ENCODE assay signal across 8 cellular contexts in the genomic region with DNA sequence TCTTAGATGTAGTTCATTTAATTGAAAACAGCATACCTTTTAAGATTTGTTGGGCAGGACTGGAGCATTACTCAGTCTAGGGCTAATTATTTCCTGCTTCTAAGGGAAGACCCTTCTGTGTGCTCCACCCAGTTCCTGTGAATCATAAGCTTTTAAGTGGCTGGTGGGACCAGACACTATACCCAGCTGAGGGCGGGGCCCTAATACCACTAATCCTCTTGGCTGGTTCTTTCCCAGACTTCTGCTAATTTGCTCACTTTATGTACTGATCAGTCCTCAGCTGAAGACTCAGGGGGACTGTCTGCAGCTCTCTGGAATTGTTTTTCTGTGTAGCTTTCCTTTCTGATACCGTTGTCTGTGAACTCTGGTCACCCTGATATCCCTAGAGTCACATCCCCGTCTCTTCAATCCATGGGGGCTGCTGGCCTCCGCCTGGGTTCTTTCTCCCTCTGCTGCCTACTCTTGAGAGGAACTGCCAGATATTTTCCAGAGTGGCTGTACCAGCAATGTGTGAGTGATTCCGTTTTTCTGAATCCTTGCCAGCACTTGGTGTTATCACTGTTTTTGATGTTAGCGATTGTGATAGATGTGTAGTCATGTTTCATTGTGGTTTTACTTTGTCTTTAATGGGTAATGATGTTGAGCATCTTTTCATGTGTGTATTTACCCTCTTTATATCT. TPM values are rescaled to one million over a fixed set of nuclear protein-coding genes. Genes with fewer than 3 reads are reported as not detected.
DNase-seq lines count a peak whose midpoint lies in the region; ATAC-seq and TF ChIP-seq lines count a peak whose summit lies in the region.

No MANE protein-coding gene starts in this region.

- peaks cover 17% of the 10 kb centered on the region for H3K36me3 ChIP-seq in osteoblast (ENCODE audit: insufficient read depth, low read length)

- peaks cover 11% of the 10 kb centered on the region for H3K4me1 ChIP-seq in osteoblast (ENCODE audit: insufficient read depth, low read length)

- in situ Hi-C loops in G401 (cut with HindIII; ENCODE audit: low sequenced_read_pairs), result no loop called here

- intact Hi-C loops in Right ventricle myocardium superior (cut with DNase I), result no loop called here
- intact Hi-C loops in cardiac septum (cut with DNase I), result no loop called here

- H2AFZ ChIP-seq in osteoblast (ENCODE audit: low read length), result peak overlapping the region; percentile 63

- ATAC-seq in Right ventricle myocardium superior (ENCODE audit: poor library complexity) (peak; percentile 46), GM21381 (IDR thresholded peaks at IDR 0.05; ENCODE audit: unreplicated experiment) (no peak)

- DNase-seq in Right ventricle myocardium superior (no peak), cardiac septum (ENCODE audit: low spot score) (no peak), dermis blood vessel endothelial cell (peak; percentile 85), osteoblast (ENCODE audit: insufficient read length, low spot score, missing footprints) (peak; percentile 83), G401 (ENCODE audit: low spot score) (no peak), NCI-H1105 (lab: John Stamatoyannopoulos, UW) (no peak)
- peak; percentile 44 for DNase-seq in activated CD4-positive, CD25-positive, alpha-beta regulatory T cell treated with anti-CD3 and anti-CD28 coated beads, Interleukin-2, amount 50 U/mL, for 72 hours

- TF ChIP-seq CTCF in osteoblast (IDR thresholded peaks at IDR 0.05; ENCODE audit: extremely low read depth, low read depth, low read length), result no peak

- H3K4me2 ChIP-seq in osteoblast (ENCODE audit: insufficient read depth, low read length), result peak overlapping the region; percentile 74

- peak overlapping the region; percentile 52 for H3K4me3 ChIP-seq in osteoblast (ENCODE audit: insufficient read depth, low read length)

- no peaks in the 10 kb centered on the region for H3K27me3 ChIP-seq in osteoblast (ENCODE audit: insufficient read depth, low read length)

- no peaks in the 10 kb centered on the region for H3K9me3 ChIP-seq in osteoblast (ENCODE audit: low read depth, low read length)

- no peaks in the 10 kb centered on the region for H3K79me2 ChIP-seq in osteoblast (ENCODE audit: insufficient read depth, low read length)

- H4K20me1 ChIP-seq in osteoblast (ENCODE audit: insufficient read depth, low read length), result no peaks in the 10 kb centered on the region

- peak overlapping the region; percentile 77 for H3K27ac ChIP-seq in osteoblast (ENCODE audit: low read depth, low read length)

RNA-seq across cellular contexts. Expression of a gene that starts 35.1 kb away (rescaled TPM):
- total RNA-seq in Right ventricle myocardium superior (23.3 TPM), cardiac septum (27.0 TPM), dermis blood vessel endothelial cell (29.5 and 37.8 TPM in 2 replicates), osteoblast (42.0 and 45.4 TPM in 2 replicates)
- total RNA-seq in G401 (2014; rRNA removed; shearing (Covaris generic)), result 11.5 and 45.7 TPM in 2 replicates

RNA-seq across cellular contexts. Expression of a gene that starts 35.9 kb away (rescaled TPM):
- total RNA-seq in Right ventricle myocardium superior (61.2 TPM), cardiac septum (98.0 TPM), dermis blood vessel endothelial cell (146 and 355 TPM in 2 replicates), osteoblast (88.7 and 102 TPM in 2 replicates)
- 369 and 387 TPM in 2 replicates for total RNA-seq in G401 (2014; rRNA removed; shearing (Covaris generic))

RNA-seq across cellular contexts. Expression of a gene that starts 46.3 kb away (rescaled TPM):
- total RNA-seq in Right ventricle myocardium superior (19.0 TPM), cardiac septum (21.4 TPM), dermis blood vessel endothelial cell (23.1 and 31.3 TPM in 2 replicates), osteoblast (25.7 and 28.6 TPM in 2 replicates)
- total RNA-seq in G401 (2014; rRNA removed; shearing (Covaris generic)), result 25.9 and 34.6 TPM in 2 replicates

RNA-seq across cellular contexts. Expression of a gene that starts 46.6 kb away (rescaled TPM):
- 63.1 TPM for total RNA-seq in Right ventricle myocardium superior
- 60.7 TPM for total RNA-seq in cardiac septum
- total RNA-seq in dermis blood vessel endothelial cell, result 20.8 and 23.1 TPM in 2 replicates
- 18.8 and 21.5 TPM in 2 replicates for total RNA-seq in osteoblast
- 14.6 and 31.9 TPM in 2 replicates for total RNA-seq in G401 (2014; rRNA removed; shearing (Covaris generic))

Comparison
In these comparisons a context has a peak if more than half of its experiments do, and no peak if none do; other contexts are left out.
1. DNase-seq: peak in activated CD4-positive, CD25-positive, alpha-beta regulatory T cell treated with anti-CD3 and anti-CD28 coated beads, Interleukin-2, amount 50 U/mL, for 72 hours (single experiment), dermis blood vessel endothelial cell (single experiment) and osteoblast (single experiment); none in Right ventricle myocardium superior (single experiment), cardiac septum (single experiment), G401 (single experiment) and NCI-H1105 (single experiment).